In the genomic region with DNA sequence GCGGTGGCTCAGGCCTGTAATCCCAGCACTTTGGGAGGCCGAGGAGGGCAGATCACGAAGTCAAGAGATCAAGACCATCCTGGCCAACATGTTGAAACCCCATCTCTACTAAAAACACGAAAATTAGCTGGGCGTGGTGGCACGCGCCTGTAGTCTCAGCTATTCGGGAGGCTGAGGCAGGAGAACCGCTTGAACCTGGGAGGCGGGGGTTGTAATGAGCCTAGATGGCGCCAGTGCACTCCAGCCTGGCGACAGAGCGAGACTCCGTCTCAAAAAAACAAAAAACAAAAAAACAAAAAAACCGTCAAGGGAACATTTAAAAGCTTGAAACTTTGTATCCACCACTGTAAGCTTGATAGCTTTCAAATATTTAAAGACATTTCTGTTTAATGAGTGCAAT, we compare ENCODE assay signal across 1 cellular context.
TF ChIP-seq lines count a peak whose summit lies in the region.

No MANE protein-coding gene starts in this region.

TF ChIP-seq in HepG2, 621 proteins besides CTCF, POLR2A, EP300 and RAD21:
- TF ChIP-seq, protein P1, sequence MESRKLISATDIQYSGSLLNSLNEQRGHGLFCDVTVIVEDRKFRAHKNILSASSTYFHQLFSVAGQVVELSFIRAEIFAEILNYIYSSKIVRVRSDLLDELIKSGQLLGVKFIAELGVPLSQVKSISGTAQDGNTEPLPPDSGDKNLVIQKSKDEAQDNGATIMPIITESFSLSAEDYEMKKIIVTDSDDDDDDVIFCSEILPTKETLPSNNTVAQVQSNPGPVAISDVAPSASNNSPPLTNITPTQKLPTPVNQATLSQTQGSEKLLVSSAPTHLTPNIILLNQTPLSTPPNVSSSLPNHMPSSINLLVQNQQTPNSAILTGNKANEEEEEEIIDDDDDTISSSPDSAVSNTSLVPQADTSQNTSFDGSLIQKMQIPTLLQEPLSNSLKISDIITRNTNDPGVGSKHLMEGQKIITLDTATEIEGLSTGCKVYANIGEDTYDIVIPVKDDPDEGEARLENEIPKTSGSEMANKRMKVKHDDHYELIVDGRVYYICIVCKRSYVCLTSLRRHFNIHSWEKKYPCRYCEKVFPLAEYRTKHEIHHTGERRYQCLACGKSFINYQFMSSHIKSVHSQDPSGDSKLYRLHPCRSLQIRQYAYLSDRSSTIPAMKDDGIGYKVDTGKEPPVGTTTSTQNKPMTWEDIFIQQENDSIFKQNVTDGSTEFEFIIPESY (CRISPR knock-in tag; IDR thresholded peaks at IDR 0.05) = peak; percentile 93
- 0 out of 2 replicates have a peak, but pooled peaks have one; percentile 26 for TF ChIP-seq GABPB1 (CRISPR knock-in tag; IDR thresholded peaks at IDR 0.05)
- TF ChIP-seq KAT7 (CRISPR knock-in tag; IDR thresholded peaks at IDR 0.05; ENCODE audit: borderline replicate concordance) = peak; percentile 62; the same call in 1 of the 2 replicates
- TF ChIP-seq ZMYM3 (CRISPR knock-in tag; IDR thresholded peaks at IDR 0.05) = peak; percentile 91
- peak; percentile 61; the same call in 1 of the 2 replicates for TF ChIP-seq ZMYM2 (CRISPR knock-in tag; IDR thresholded peaks at IDR 0.05)
- peak; percentile 34; the same call in 1 of the 2 replicates for TF ChIP-seq STAG1 (CRISPR knock-in tag; IDR thresholded peaks at IDR 0.05)
- TF ChIP-seq ZBTB38 (CRISPR knock-in tag; IDR thresholded peaks at IDR 0.05) = peak; percentile 89
- peak; percentile 94 for TF ChIP-seq ZNF460 (CRISPR knock-in tag; IDR thresholded peaks at IDR 0.05; ENCODE audit: borderline replicate concordance)
- 0 out of 2 replicates have a peak, but pooled peaks have one; percentile 25 for TF ChIP-seq KDM1A (CRISPR knock-in tag; IDR thresholded peaks at IDR 0.05)
- 0 out of 2 replicates have a peak, but pooled peaks have one; percentile 44 for TF ChIP-seq ADNP (CRISPR knock-in tag; IDR thresholded peaks at IDR 0.05)
- TF ChIP-seq, protein P2, sequence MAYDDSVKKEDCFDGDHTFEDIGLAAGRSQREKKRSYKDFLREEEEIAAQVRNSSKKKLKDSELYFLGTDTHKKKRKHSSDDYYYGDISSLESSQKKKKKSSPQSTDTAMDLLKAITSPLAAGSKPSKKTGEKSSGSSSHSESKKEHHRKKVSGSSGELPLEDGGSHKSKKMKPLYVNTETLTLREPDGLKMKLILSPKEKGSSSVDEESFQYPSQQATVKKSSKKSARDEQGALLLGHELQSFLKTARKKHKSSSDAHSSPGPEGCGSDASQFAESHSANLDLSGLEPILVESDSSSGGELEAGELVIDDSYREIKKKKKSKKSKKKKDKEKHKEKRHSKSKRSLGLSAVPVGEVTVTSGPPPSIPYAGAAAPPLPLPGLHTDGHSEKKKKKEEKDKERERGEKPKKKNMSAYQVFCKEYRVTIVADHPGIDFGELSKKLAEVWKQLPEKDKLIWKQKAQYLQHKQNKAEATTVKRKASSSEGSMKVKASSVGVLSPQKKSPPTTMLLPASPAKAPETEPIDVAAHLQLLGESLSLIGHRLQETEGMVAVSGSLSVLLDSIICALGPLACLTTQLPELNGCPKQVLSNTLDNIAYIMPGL (CRISPR knock-in tag; IDR thresholded peaks at IDR 0.05; ENCODE audit: borderline replicate concordance in 1 of 2, low read depth in 1 of 2) = peak in 1 of 2 experiments; percentile 60; a peak in 1 of 4 replicates
- TF ChIP-seq, protein P3, sequence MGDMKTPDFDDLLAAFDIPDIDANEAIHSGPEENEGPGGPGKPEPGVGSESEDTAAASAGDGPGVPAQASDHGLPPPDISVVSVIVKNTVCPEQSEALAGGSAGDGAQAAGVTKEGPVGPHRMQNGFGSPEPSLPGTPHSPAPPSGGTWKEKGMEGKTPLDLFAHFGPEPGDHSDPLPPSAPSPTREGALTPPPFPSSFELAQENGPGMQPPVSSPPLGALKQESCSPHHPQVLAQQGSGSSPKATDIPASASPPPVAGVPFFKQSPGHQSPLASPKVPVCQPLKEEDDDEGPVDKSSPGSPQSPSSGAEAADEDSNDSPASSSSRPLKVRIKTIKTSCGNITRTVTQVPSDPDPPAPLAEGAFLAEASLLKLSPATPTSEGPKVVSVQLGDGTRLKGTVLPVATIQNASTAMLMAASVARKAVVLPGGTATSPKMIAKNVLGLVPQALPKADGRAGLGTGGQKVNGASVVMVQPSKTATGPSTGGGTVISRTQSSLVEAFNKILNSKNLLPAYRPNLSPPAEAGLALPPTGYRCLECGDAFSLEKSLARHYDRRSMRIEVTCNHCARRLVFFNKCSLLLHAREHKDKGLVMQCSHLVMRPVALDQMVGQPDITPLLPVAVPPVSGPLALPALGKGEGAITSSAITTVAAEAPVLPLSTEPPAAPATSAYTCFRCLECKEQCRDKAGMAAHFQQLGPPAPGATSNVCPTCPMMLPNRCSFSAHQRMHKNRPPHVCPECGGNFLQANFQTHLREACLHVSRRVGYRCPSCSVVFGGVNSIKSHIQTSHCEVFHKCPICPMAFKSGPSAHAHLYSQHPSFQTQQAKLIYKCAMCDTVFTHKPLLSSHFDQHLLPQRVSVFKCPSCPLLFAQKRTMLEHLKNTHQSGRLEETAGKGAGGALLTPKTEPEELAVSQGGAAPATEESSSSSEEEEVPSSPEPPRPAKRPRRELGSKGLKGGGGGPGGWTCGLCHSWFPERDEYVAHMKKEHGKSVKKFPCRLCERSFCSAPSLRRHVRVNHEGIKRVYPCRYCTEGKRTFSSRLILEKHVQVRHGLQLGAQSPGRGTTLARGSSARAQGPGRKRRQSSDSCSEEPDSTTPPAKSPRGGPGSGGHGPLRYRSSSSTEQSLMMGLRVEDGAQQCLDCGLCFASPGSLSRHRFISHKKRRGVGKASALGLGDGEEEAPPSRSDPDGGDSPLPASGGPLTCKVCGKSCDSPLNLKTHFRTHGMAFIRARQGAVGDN (CRISPR knock-in tag; IDR thresholded peaks at IDR 0.05) = peak; percentile 26; the same call in 1 of the 2 replicates
- TF ChIP-seq, protein P4, sequence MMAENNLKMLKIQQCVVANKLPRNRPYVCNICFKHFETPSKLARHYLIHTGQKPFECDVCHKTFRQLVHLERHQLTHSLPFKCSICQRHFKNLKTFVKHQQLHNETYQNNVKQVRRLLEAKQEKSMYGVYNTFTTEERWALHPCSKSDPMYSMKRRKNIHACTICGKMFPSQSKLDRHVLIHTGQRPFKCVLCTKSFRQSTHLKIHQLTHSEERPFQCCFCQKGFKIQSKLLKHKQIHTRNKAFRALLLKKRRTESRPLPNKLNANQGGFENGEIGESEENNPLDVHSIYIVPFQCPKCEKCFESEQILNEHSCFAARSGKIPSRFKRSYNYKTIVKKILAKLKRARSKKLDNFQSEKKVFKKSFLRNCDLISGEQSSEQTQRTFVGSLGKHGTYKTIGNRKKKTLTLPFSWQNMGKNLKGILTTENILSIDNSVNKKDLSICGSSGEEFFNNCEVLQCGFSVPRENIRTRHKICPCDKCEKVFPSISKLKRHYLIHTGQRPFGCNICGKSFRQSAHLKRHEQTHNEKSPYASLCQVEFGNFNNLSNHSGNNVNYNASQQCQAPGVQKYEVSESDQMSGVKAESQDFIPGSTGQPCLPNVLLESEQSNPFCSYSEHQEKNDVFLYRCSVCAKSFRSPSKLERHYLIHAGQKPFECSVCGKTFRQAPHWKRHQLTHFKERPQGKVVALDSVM (CRISPR knock-in tag; IDR thresholded peaks at IDR 0.05) = peak; percentile 92
TF ChIP-seq in HepG2: peak in this region for 13; not testable (repeated sequence) for 608.
